9 cellular contexts compared by ENCODE assay signal in genomic region chrX:23849241-23849640, GRCh38. TPM values are rescaled to one million over a fixed set of nuclear protein-coding genes. Genes with fewer than 3 reads are reported as not detected.
"Had no signal": no experiment of that assay in that cellular context is flagged by ENCODE, and none has a peak within 500 bp of the region (broad histone marks: within the 10 kb centered on the region; RNA-seq: fewer than 3 reads in every experiment).

No MANE protein-coding gene starts in this region.

- FAIRE-seq: G401.6, GM12878, GM12891, GM12892, GM18507, GM19239 had no signal

- H3K4me3 ChIP-seq: GM12878 had no signal

- DNase-seq: GDM1, GF-D8 had no signal

- ATAC-seq: GM12878 had no signal

RNA-seq across cellular contexts. Expression of gene CXorf58, which starts 58.6 kb away (rescaled TPM):
- total RNA-seq: G401 had no signal
